Comparison of ENCODE assay signal across 1 cellular context in genomic region chr2:237859533-237860272, GRCh38.
A peak's percentile ranks its signal among the peaks of the same experiment; 100 is the strongest.
TF ChIP-seq lines count a peak whose summit lies in the region.

RAMP1 (plus strand) TSS chr2:237859623; CDS start chr2:237859676, 53 bp downstream.

TF ChIP-seq in H1, 55 proteins besides CTCF, POLR2A, EP300 and RAD21 (continued from another document):
- TF ChIP-seq, protein P1, sequence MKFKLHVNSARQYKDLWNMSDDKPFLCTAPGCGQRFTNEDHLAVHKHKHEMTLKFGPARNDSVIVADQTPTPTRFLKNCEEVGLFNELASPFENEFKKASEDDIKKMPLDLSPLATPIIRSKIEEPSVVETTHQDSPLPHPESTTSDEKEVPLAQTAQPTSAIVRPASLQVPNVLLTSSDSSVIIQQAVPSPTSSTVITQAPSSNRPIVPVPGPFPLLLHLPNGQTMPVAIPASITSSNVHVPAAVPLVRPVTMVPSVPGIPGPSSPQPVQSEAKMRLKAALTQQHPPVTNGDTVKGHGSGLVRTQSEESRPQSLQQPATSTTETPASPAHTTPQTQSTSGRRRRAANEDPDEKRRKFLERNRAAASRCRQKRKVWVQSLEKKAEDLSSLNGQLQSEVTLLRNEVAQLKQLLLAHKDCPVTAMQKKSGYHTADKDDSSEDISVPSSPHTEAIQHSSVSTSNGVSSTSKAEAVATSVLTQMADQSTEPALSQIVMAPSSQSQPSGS (IDR thresholded peaks at IDR 0.05; ENCODE audit: low read length), result no peak
- peak; percentile 62 for TF ChIP-seq EZH2 (IDR thresholded peaks at IDR 0.05; ENCODE audit: low read depth, low read length, severe bottlenecking)
- no peak for TF ChIP-seq SIRT6 (IDR thresholded peaks at IDR 0.05; ENCODE audit: low read length)
- TF ChIP-seq MAX (IDR thresholded peaks at IDR 0.05), result no peak
- peak; percentile 63 for TF ChIP-seq SUZ12 (IDR thresholded peaks at IDR 0.05; ENCODE audit: low read length)
